In genomic region chr21:45829566-45830147, GRCh38 we compare ENCODE assay signal across 14 cellular contexts.
"Had no signal": no experiment of that assay in that cellular context is flagged by ENCODE, and none has a peak within 500 bp of the region (broad histone marks: within the 10 kb centered on the region; RNA-seq: fewer than 3 reads in every experiment).

No MANE protein-coding gene starts in this region.

- H3K27ac ChIP-seq: coronary artery, gastrocnemius medialis, heart right ventricle, sigmoid colon, thoracic aorta had no signal

- H3K4me1 ChIP-seq: gastrocnemius medialis had no signal

- H3K27me3 ChIP-seq: sigmoid colon had no signal

- H3K9me3 ChIP-seq: gastrocnemius medialis, sigmoid colon, thoracic aorta had no signal

- H3K4me3 ChIP-seq: coronary artery, gastrocnemius medialis, heart right ventricle, sigmoid colon, thoracic aorta had no signal

- H3K36me3 ChIP-seq: gastrocnemius medialis, heart right ventricle, sigmoid colon, thoracic aorta had no signal

- DNase-seq: activated CD4-positive, alpha-beta memory T cell treated with anti-CD3 and anti-CD28 coated beads for 36 hours; activated CD4-positive, CD25-positive, alpha-beta regulatory T cell treated with anti-CD3 and anti-CD28 coated beads, Interleukin-2, amount 50 U/mL, for 72 hours; activated naive CD4-positive, alpha-beta T cell treated with anti-CD3 and anti-CD28 coated beads for 36 hours; effector CD8-positive, alpha-beta T cell; gastrocnemius medialis; heart right ventricle; islet precursor cell; mesenchymal stem cell; sigmoid colon; stimulated activated CD4-positive, alpha-beta T cell treated with anti-CD3 and anti-CD28 coated beads, Interleukin-12 subunit alpha, Interleukin-12 subunit beta, amount 100 ng/mL, for 4 hours had no signal

- ATAC-seq: activated T-helper 17 cell treated with anti-CD3 and anti-CD28 coated beads, Interleukin-2, amount 50 U/mL, for 72 hours; gastrocnemius medialis had no signal

- FAIRE-seq: urothelium cell line had no signal
